28 cellular contexts compared by ENCODE assay signal in the genomic region with DNA sequence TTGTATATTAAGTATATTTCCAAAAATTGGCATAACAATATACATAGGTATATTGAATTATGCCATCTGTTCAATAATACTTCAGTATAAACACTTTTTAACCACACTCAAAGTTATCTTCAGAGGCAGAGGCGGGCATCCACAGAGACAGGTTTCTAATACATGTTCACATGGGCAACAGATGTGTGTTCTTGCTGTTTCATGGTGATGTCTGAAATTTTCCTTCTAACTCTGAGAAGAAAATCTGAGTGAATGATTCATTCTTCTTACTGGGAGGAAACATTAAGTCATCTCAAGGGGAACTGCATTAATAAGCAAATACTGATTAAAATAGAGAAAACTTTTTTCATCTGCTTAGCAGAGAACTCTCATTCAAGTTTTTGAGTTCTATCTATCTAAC.
DNase-seq lines count a peak whose midpoint lies in the region; ATAC-seq and TF ChIP-seq lines count a peak whose summit lies in the region.
"Had no signal": no experiment of that assay in that cellular context is flagged by ENCODE, and none has a peak within 500 bp of the region (broad histone marks: within the 10 kb centered on the region; RNA-seq: fewer than 3 reads in every experiment).

No MANE protein-coding gene starts in this region.

- no peak overlapping the region for H2AK5ac ChIP-seq in mesendoderm (ENCODE audit: low read length)

- no peak overlapping the region for H3K56ac ChIP-seq in mesendoderm (ENCODE audit: low read length)

- H3K9ac ChIP-seq in adipocyte (ENCODE audit: low read length) = no peak overlapping the region
- H3K9ac ChIP-seq in mesendoderm (ENCODE audit: low read length) = no peak overlapping the region
- H3K9ac ChIP-seq: neural progenitor cell had no signal

- H3K36me3 ChIP-seq in adipocyte (ENCODE audit: control insufficient read depth, insufficient read depth, low read length, severe bottlenecking) = no peaks in the 10 kb centered on the region
- no peaks in the 10 kb centered on the region for H3K36me3 ChIP-seq in mesendoderm (ENCODE audit: control insufficient read depth, insufficient read depth, low read length)
- H3K36me3 ChIP-seq: BE2C, lower lobe of right lung, neural progenitor cell, prostate gland, vagina had no signal

- H3K79me1 ChIP-seq in mesendoderm (ENCODE audit: low read length) = no peaks in the 10 kb centered on the region

- TF ChIP-seq CTCF in fibroblast of pulmonary artery (IDR thresholded peaks at IDR 0.05; ENCODE audit: low read length, missing control alignments) = no peak

- H3K4me3 ChIP-seq in adipocyte (ENCODE audit: low read length) = no peak overlapping the region
- no peak overlapping the region for H3K4me3 ChIP-seq in fibroblast of pulmonary artery (replicated peaks; ENCODE audit: low read depth, low read length)
- H3K4me3 ChIP-seq in mesendoderm (ENCODE audit: low read length) = no peak overlapping the region
- H3K4me3 ChIP-seq: K562, lower lobe of right lung, neural progenitor cell, prostate gland, skin epidermis, testis, vagina had no signal

- no peak overlapping the region for H3K18ac ChIP-seq in mesendoderm (ENCODE audit: low read length)

- no peaks in the 10 kb centered on the region for H3K9me3 ChIP-seq in adipocyte (ENCODE audit: control insufficient read depth, low read length)
- H3K9me3 ChIP-seq: BE2C, lower lobe of right lung, prostate gland, testis, vagina had no signal

- H2BK5ac ChIP-seq in mesendoderm (ENCODE audit: low read length) = no peak overlapping the region

- no peak overlapping the region for H3K4me2 ChIP-seq in mesendoderm (ENCODE audit: low read length)
- H3K4me2 ChIP-seq: neural progenitor cell had no signal

- H3K4me1 ChIP-seq in adipocyte (ENCODE audit: control insufficient read depth, insufficient read depth, low read length) = peaks cover 10% of the 10 kb centered on the region
- H3K4me1 ChIP-seq in mesendoderm (ENCODE audit: control insufficient read depth, low read depth, low read length) = no peaks in the 10 kb centered on the region
- H3K4me1 ChIP-seq: BE2C, lower lobe of right lung, prostate gland, testis, vagina had no signal

- no peak overlapping the region for H4K8ac ChIP-seq in mesendoderm (ENCODE audit: low read depth, low read length)

- H3K23ac ChIP-seq in mesendoderm (ENCODE audit: low read length) = no peak overlapping the region

- H3K79me2 ChIP-seq in mesendoderm (ENCODE audit: control insufficient read depth, insufficient read depth, low read length) = no peaks in the 10 kb centered on the region

- ATAC-seq in HG03432 (IDR thresholded peaks at IDR 0.05; ENCODE audit: unreplicated experiment) (no peak), HG02885 (IDR thresholded peaks at IDR 0.05; ENCODE audit: poor library complexity, unreplicated experiment) (no peak)
- ATAC-seq: K562; lower lobe of right lung; stimulated activated memory B cell treated with anti-CD40 and anti-IgM and Interleukin-4, amounts not matched to agents 10 μg/mL and 1 μg/mL and 100 μg/mL, for 72 hours had no signal

- H3K4ac ChIP-seq in mesendoderm (ENCODE audit: low read depth, low read length) = no peak overlapping the region

- H2BK120ac ChIP-seq in mesendoderm (ENCODE audit: low read depth, low read length) = no peak overlapping the region

- H3K27ac ChIP-seq in mesendoderm (ENCODE audit: low read depth, low read length) = no peak overlapping the region
- H3K27ac ChIP-seq: lower lobe of right lung, neural progenitor cell, prostate gland, skin epidermis, testis, vagina had no signal

- H2BK15ac ChIP-seq in mesendoderm (replicated peaks; ENCODE audit: low read depth) = no peak overlapping the region

- no CpG with 5 or more reads among the region's 1 CpG for WGBS in mesendoderm (ENCODE audit: extremely low coverage, insufficient coverage, low lambda C conversion rate)

- no peaks in the 10 kb centered on the region for H3K27me3 ChIP-seq in adipocyte (replicated peaks; ENCODE audit: control insufficient read depth, insufficient read depth, low read length)
- H3K27me3 ChIP-seq in mesendoderm (ENCODE audit: insufficient read depth, low read length, poor library complexity) = no peaks in the 10 kb centered on the region
- H3K27me3 ChIP-seq: BE2C, neural progenitor cell, testis, vagina had no signal

- DNase-seq in GM03348 (ENCODE audit: low spot score) (peak; percentile 56), adipocyte (ENCODE audit: low read depth) (peak; percentile 25), fibroblast of pulmonary artery (ENCODE audit: low read depth) (peak; percentile 4), mesendoderm (no peak), hepatic stellate cell (ENCODE audit: low spot score) (no peak)
- DNase-seq: activated CD4-positive, alpha-beta T cell treated with anti-CD3 and anti-CD28 coated beads, Interleukin-2, amount 50 U/mL, for 4 hours; activated effector memory CD4-positive, alpha-beta T cell treated with Interleukin-2 at 50 U/mL for 16 hours; BE2C; cortex of kidney; DMS79; foreskin melanocyte; GOT3; hippocampal formation; lower lobe of right lung; MM.1S; NCI-H1417 treated with DMSO at 0.1 percent for 48 hours; NCI-H526; RPMI8226; stimulated activated CD4-positive, alpha-beta T cell treated with anti-CD3 and anti-CD28 coated beads, Interleukin-2, amount 100 ng/mL, for 24 hours; testis had no signal

- H4K5ac ChIP-seq in mesendoderm (ENCODE audit: low read length) = no peak overlapping the region

Comparison
In these comparisons a context has a peak if more than half of its experiments do, and no peak if none do; other contexts are left out.
1. DNase-seq: peak in GM03348 (single experiment), adipocyte (single experiment) and fibroblast of pulmonary artery (single experiment); none in mesendoderm (single experiment) and hepatic stellate cell (single experiment).